Comparison of ENCODE assay signal across 1 cellular context in genomic region chr16:47342055-47342454, GRCh38.
TF ChIP-seq lines count a peak whose summit lies in the region.

No MANE protein-coding gene starts in this region.

TF ChIP-seq in HepG2, 621 proteins besides CTCF, POLR2A, EP300 and RAD21:
- TF ChIP-seq MNT (IDR thresholded peaks at IDR 0.05) (peak; percentile 56; the same call in 1 of the 2 replicates), SMAD3 (CRISPR knock-in tag; IDR thresholded peaks at IDR 0.05) (no peak)
